13 cellular contexts compared by ENCODE assay signal in the genomic region with DNA sequence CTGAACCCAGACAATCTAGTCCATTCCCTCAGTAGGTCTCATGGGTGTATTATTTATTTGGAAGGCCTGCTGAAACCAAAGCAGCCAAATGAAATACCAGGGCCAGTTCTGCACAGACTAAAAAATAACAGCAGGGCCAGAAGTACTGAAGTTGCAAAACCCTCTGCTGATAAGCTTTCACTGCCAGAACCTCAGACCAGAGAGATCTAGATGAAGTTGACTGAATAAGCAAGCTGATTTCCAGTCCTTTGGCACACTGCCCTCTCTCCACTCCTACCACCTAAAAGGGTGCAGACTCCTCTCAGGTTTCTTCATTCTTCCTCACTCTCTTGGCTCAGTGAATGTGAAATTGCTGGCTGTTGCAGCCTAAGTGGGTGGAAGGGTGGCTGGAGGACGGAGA.
DNase-seq lines count a peak whose midpoint lies in the region; ATAC-seq and TF ChIP-seq lines count a peak whose summit lies in the region.
"Had no signal": no experiment of that assay in that cellular context is flagged by ENCODE, and none has a peak within 500 bp of the region (broad histone marks: within the 10 kb centered on the region; RNA-seq: fewer than 3 reads in every experiment).

No MANE protein-coding gene starts in this region.

- no peaks in the 10 kb centered on the region for H3K36me3 ChIP-seq in adrenal gland (replicated peaks in 1 of 2)
- H3K36me3 ChIP-seq in left ventricle myocardium inferior = no peaks in the 10 kb centered on the region
- no peaks in the 10 kb centered on the region for H3K36me3 ChIP-seq in stomach
- H3K36me3 ChIP-seq: neutrophil had no signal

- DNase-seq in LoVo (ENCODE audit: low spot score) (peak; percentile 19), adrenal gland (peak; percentile 51 to 85 (median 83)), left ventricle myocardium inferior (peak; percentile 47), stomach (peak; percentile 86), NCI-H524 (lab: John Stamatoyannopoulos, UW) (no peak)
- no peak for DNase-seq in activated CD8-positive, alpha-beta memory T cell treated with anti-CD3 and anti-CD28 coated beads, Interleukin-2, amount 50 U/mL, for 48 hours
- DNase-seq in stimulated activated CD4-positive, alpha-beta T cell treated with anti-CD3 and anti-CD28 coated beads, Interleukin-2, amount 100 ng/mL, for 24 hours = no peak
- DNase-seq: activated CD4-positive, alpha-beta T cell treated with anti-CD3 and anti-CD28 coated beads, Interleukin-2, amount 50 U/mL, for 48 hours; Caco-2; central memory CD4-positive, alpha-beta T cell; hippocampal formation had no signal

- TF ChIP-seq POLR2A in adrenal gland (IDR thresholded peaks at IDR 0.05) (no peak), stomach (IDR thresholded peaks at IDR 0.05) (no peak)

- H3K9me3 ChIP-seq in adrenal gland (replicated peaks in 1 of 3) (no peaks in the 10 kb centered on the region), left ventricle myocardium inferior (replicated peaks) (peaks cover 20% of the 10 kb centered on the region), stomach (peaks cover 0 to 15% (median 5%) of the 10 kb centered on the region in 4 donors)
- H3K9me3 ChIP-seq: neutrophil had no signal

- H3K4me1 ChIP-seq in adrenal gland (replicated peaks in 1 of 2) (peaks cover 30 to 59% of the 10 kb centered on the region in 2 donors), left ventricle myocardium inferior (peaks cover 43% of the 10 kb centered on the region), stomach (peaks cover 21 to 56% (median 39%) of the 10 kb centered on the region in 4 donors)

- ATAC-seq in GM21529 (IDR thresholded peaks at IDR 0.05; ENCODE audit: unreplicated experiment) = no peak

- no peak for TF ChIP-seq CTCF in adrenal gland (IDR thresholded peaks at IDR 0.05)
- TF ChIP-seq CTCF in left ventricle myocardium inferior (IDR thresholded peaks at IDR 0.05; ENCODE audit: borderline replicate concordance) = no peak
- TF ChIP-seq CTCF in stomach (IDR thresholded peaks at IDR 0.05) = no peak

- H3K27me3 ChIP-seq in adrenal gland (no peaks in the 10 kb centered on the region), left ventricle myocardium inferior (ENCODE audit: low read depth) (no peaks in the 10 kb centered on the region), stomach (no peaks in the 10 kb centered on the region)

- intact Hi-C loops in adrenal gland (cut with DNase I) = no loop called here
- intact Hi-C loops in left ventricle myocardium inferior (cut with micrococcal nuclease) = no loop called here
- intact Hi-C loops in stomach (cut with DNase I; ENCODE audit: low total_unique reads) = no loop called here

- TF ChIP-seq EP300 in stomach (IDR thresholded peaks at IDR 0.05) = no peak

- H3K4me3 ChIP-seq in adrenal gland (no peak overlapping the region), left ventricle myocardium inferior (no peak overlapping the region), stomach (no peak overlapping the region)

- WGBS in adrenal gland, 4 donors = 46 to 82% (median 65%) methylated on average over 1 of the region's 1 CpG
- WGBS in stomach, 5 donors = 41 to 65% (median 57%) methylated on average over 1 of the region's 1 CpG

- peak overlapping the region in 3 of 5 donors; percentile 13 to 61 (median 19) for H3K27ac ChIP-seq in adrenal gland
- peak overlapping the region; percentile 49 for H3K27ac ChIP-seq in left ventricle myocardium inferior (replicated peaks)
- H3K27ac ChIP-seq in stomach = peak overlapping the region; percentile 1 to 73 (median 59)
- H3K27ac ChIP-seq: neutrophil had no signal

Comparison
In these comparisons a context has a peak if more than half of its experiments do, and no peak if none do; other contexts are left out.
1. DNase-seq: peak in LoVo (single experiment), adrenal gland (7 of 7), left ventricle myocardium inferior (single experiment) and stomach (single experiment); none in activated CD8-positive, alpha-beta memory T cell treated with anti-CD3 and anti-CD28 coated beads, Interleukin-2, amount 50 U/mL, for 48 hours (single experiment), NCI-H524 (0 of 2) and stimulated activated CD4-positive, alpha-beta T cell treated with anti-CD3 and anti-CD28 coated beads, Interleukin-2, amount 100 ng/mL, for 24 hours (0 of 2).
2. Peak in every context shown above with its lines, with median percentiles within 50 percentile points of each other: H3K27ac ChIP-seq.